In genomic region chr1:172143384-172144025, GRCh38 we compare ENCODE assay signal across 9 cellular contexts.
DNase-seq lines count a peak whose midpoint lies in the region; ATAC-seq and TF ChIP-seq lines count a peak whose summit lies in the region.
"Had no signal": no experiment of that assay in that cellular context is flagged by ENCODE, and none has a peak within 500 bp of the region (broad histone marks: within the 10 kb centered on the region; RNA-seq: fewer than 3 reads in every experiment).

No MANE protein-coding gene starts in this region.

- peaks cover 0 to 15% of the 10 kb centered on the region in 2 donors for H3K36me3 ChIP-seq in muscle layer of duodenum (ENCODE audit: control insufficient read depth in 1 of 2, insufficient read depth in 2 of 2, low read length in 2 of 2)

- H3K4me3 Mint-ChIP-seq in endothelial cell (ENCODE audit: unreplicated experiment), result peak overlapping the region; percentile 86
- H3K4me3 Mint-ChIP-seq in type B pancreatic cell, result peak overlapping the region; percentile 92
- no peak overlapping the region for H3K4me3 Mint-ChIP-seq in activated T-cell treated with anti-CD3 and anti-CD28 coated beads, Interleukin-2, amount 50 U/mL, for 72 hours

- H3K4me1 Mint-ChIP-seq in endothelial cell (ENCODE audit: unreplicated experiment), result peaks cover 59% of the 10 kb centered on the region
- peaks cover 24% of the 10 kb centered on the region for H3K4me1 Mint-ChIP-seq in type B pancreatic cell (ENCODE audit: unreplicated experiment)
- peaks cover 15% of the 10 kb centered on the region for H3K4me1 Mint-ChIP-seq in activated T-cell treated with anti-CD3 and anti-CD28 coated beads, Interleukin-2, amount 50 U/mL, for 72 hours (ENCODE audit: low read depth)

- peak overlapping the region; percentile 50 to 84 for H3K4me3 ChIP-seq in muscle layer of duodenum (ENCODE audit: low read depth in 1 of 2, low read length in 2 of 2)

- no peaks in the 10 kb centered on the region for H3K27me3 ChIP-seq in muscle layer of duodenum (ENCODE audit: low read depth, low read length)

- TF ChIP-seq CTCF in endothelial cell (IDR thresholded peaks at IDR 0.05; ENCODE audit: unreplicated experiment), result no peak
- no peak for TF ChIP-seq CTCF in type B pancreatic cell (conservative IDR thresholded peaks at IDR 0.05)

- DNase-seq in endothelial cell (ENCODE audit: low spot score) (no peak), type B pancreatic cell (ENCODE audit: extremely low spot score, unreplicated experiment) (no peak), superior temporal gyrus (ENCODE audit: extremely low spot score) (no peak), cerebellar nuclear complex (lab: John Stamatoyannopoulos, UW) (no peak), T-helper 9 cell (no peak)
- no peak for DNase-seq in activated T-cell treated with anti-CD3 and anti-CD28 coated beads, Interleukin-2, amount 50 U/mL, for 72 hours
- DNase-seq: NCI-H1694 treated with DMSO at 0.1 percent for 48 hours had no signal

- H3K27me3 Mint-ChIP-seq in endothelial cell (ENCODE audit: unreplicated experiment), result no peaks in the 10 kb centered on the region
- H3K27me3 Mint-ChIP-seq in type B pancreatic cell, result no peaks in the 10 kb centered on the region
- H3K27me3 Mint-ChIP-seq in activated T-cell treated with anti-CD3 and anti-CD28 coated beads, Interleukin-2, amount 50 U/mL, for 72 hours (ENCODE audit: low read depth), result no peaks in the 10 kb centered on the region

- no peaks in the 10 kb centered on the region for H3K9me3 ChIP-seq in muscle layer of duodenum (ENCODE audit: control insufficient read depth in 1 of 2, low read length in 2 of 2)

- H3K36me3 Mint-ChIP-seq in endothelial cell (ENCODE audit: low read depth, unreplicated experiment) (no peaks in the 10 kb centered on the region), type B pancreatic cell (peaks cover 11% of the 10 kb centered on the region)
- H3K36me3 Mint-ChIP-seq in activated T-cell treated with anti-CD3 and anti-CD28 coated beads, Interleukin-2, amount 50 U/mL, for 72 hours (ENCODE audit: insufficient read depth in 2 of 2), result no peaks in the 10 kb centered on the region

- H3K9me3 Mint-ChIP-seq in endothelial cell (ENCODE audit: unreplicated experiment), result no peaks in the 10 kb centered on the region
- H3K9me3 Mint-ChIP-seq in type B pancreatic cell, result no peaks in the 10 kb centered on the region
- H3K9me3 Mint-ChIP-seq in activated T-cell treated with anti-CD3 and anti-CD28 coated beads, Interleukin-2, amount 50 U/mL, for 72 hours, result no peaks in the 10 kb centered on the region

- peak overlapping the region; percentile 95 for H3K27ac ChIP-seq in muscle layer of duodenum (ENCODE audit: low read length)

- H3K27ac Mint-ChIP-seq in endothelial cell (ENCODE audit: unreplicated experiment) (peak overlapping the region; percentile 45), type B pancreatic cell (peak overlapping the region; percentile 73)
- no peak overlapping the region for H3K27ac Mint-ChIP-seq in activated T-cell treated with anti-CD3 and anti-CD28 coated beads, Interleukin-2, amount 50 U/mL, for 72 hours

- ATAC-seq in activated T-cell treated with anti-CD3 and anti-CD28 coated beads, Interleukin-2, amount 50 U/mL, for 72 hours (replicated peaks in 1 of 2), result no peak

- H3K4me1 ChIP-seq in muscle layer of duodenum (ENCODE audit: control insufficient read depth in 1 of 2, insufficient read depth in 2 of 2, low read length in 2 of 2), result peaks cover 0 to 4% of the 10 kb centered on the region in 2 donors

TF ChIP-seq in PFSK-1, 5 proteins besides CTCF, POLR2A, EP300 and RAD21:
- TF ChIP-seq SIN3A (IDR thresholded peaks at IDR 0.05; ENCODE audit: borderline replicate concordance, insufficient read depth, low read length) (0 out of 2 replicates have a peak, but pooled peaks have one; percentile 11), TAF1 (IDR thresholded peaks at IDR 0.05; ENCODE audit: borderline replicate concordance, insufficient read depth, low read length) (no peak), REST (IDR thresholded peaks at IDR 0.05; ENCODE audit: insufficient read depth in 1 of 2, low read depth in 2 of 2, low read length in 2 of 2) (no peak), FOXP2 (optimal IDR thresholded peaks at IDR 0.05; ENCODE audit: borderline replicate concordance, extremely low read depth, extremely low read length, insufficient read depth) (no peak), POLR2AphosphoS5 (IDR thresholded peaks at IDR 0.05; ENCODE audit: low read depth, low read length) (peak; percentile 74)

Comparison
In these comparisons a context has a peak if more than half of its experiments do, and no peak if none do; other contexts are left out.
1. H3K4me3 Mint-ChIP-seq: peak in endothelial cell (single experiment) and type B pancreatic cell (single experiment); none in activated T-cell treated with anti-CD3 and anti-CD28 coated beads, Interleukin-2, amount 50 U/mL, for 72 hours (0 of 2).